Comparison of ENCODE assay signal across 9 cellular contexts in genomic region chr5:151075698-151076331, GRCh38. TPM values are rescaled to one million over a fixed set of nuclear protein-coding genes. Genes with fewer than 3 reads are reported as not detected.
DNase-seq lines count a peak whose midpoint lies in the region; ATAC-seq and TF ChIP-seq lines count a peak whose summit lies in the region.
"Had no signal": no experiment of that assay in that cellular context is flagged by ENCODE, and none has a peak within 500 bp of the region (broad histone marks: within the 10 kb centered on the region; RNA-seq: fewer than 3 reads in every experiment).

No MANE protein-coding gene starts in this region.

- TF ChIP-seq RAD21 in HCT116 (IDR thresholded peaks at IDR 0.05; ENCODE audit: low read depth): no peak

- 67 to 79% methylated on average over 4 to 5 of the region's 5 CpGs for whole genome bisulfite sequencing in testis, 2 donors

- H3K4me1 ChIP-seq in HCT116 (ENCODE audit: control insufficient read depth in 1 of 2, insufficient read depth in 2 of 2, low read length in 2 of 2) (peaks cover 30 to 64% of the 10 kb centered on the region in 2 experiments), adipocyte (ENCODE audit: control insufficient read depth, insufficient read depth, low read length) (peaks cover 33% of the 10 kb centered on the region), testis (peaks cover 5% of the 10 kb centered on the region)

- DNase-seq in AG08396 (ENCODE audit: low spot score) (peak; percentile 54), HCT116 (ENCODE audit: low read depth, low spot score) (no peak), adipocyte (ENCODE audit: low read depth) (peak; percentile 37), memory B cell (ENCODE audit: low spot score in 2 of 2) (no peak), ecto neural progenitor cell (ENCODE audit: low spot score) (no peak), testis (no peak)
- DNase-seq: NCI-H82 had no signal

- TF ChIP-seq CTCF in HCT116 (IDR thresholded peaks at IDR 0.05 in 2 of 3, conservative IDR thresholded peaks at IDR 0.05 in 1 of 3; ENCODE audit: borderline replicate concordance in 1 of 3, insufficient read depth in 1 of 3, low read depth in 2 of 3, low read length in 2 of 3) (no peak), testis (IDR thresholded peaks at IDR 0.05) (no peak)

- H3K4me2 ChIP-seq in HCT116 (ENCODE audit: low read length): peak overlapping the region; percentile 70

- no peak for TF ChIP-seq POLR2A in HCT116 (IDR thresholded peaks at IDR 0.05; ENCODE audit: borderline replicate concordance, extremely low read depth, insufficient read depth, insufficient read length)
- no peak for TF ChIP-seq POLR2A in testis (IDR thresholded peaks at IDR 0.05)

- ATAC-seq in HCT116 (peak; percentile 74), memory B cell (ENCODE audit: low read depth) (no peak), GM18520 (IDR thresholded peaks at IDR 0.05; ENCODE audit: unreplicated experiment) (no peak), GM19023 (IDR thresholded peaks at IDR 0.05; ENCODE audit: unreplicated experiment) (no peak)

- H3K27me3 ChIP-seq in HCT116 (ENCODE audit: insufficient read depth, low read length) (no peaks in the 10 kb centered on the region), adipocyte (replicated peaks; ENCODE audit: control insufficient read depth, insufficient read depth, low read length) (no peaks in the 10 kb centered on the region), testis (no peaks in the 10 kb centered on the region)

- H3K9ac ChIP-seq in HCT116 (ENCODE audit: low read length): peak overlapping the region; percentile 37
- H3K9ac ChIP-seq in adipocyte (ENCODE audit: low read length): no peak overlapping the region

- POLR2A ChIA-PET in HCT116 (lab: Charles Lee): interaction anchor here (1.1 kb wide), 1 partner anchor 27 kb away, joined by 3 read pairs; no protein-coding TSS in a partner anchor

- H3K4me3 ChIP-seq in HCT116 (replicated peaks in 1 of 2; ENCODE audit: low read depth in 1 of 2, low read length in 2 of 2) (peak overlapping the region in 1 of 2 experiments; percentile 19; a peak in 1 of 4 replicates), adipocyte (ENCODE audit: low read length) (no peak overlapping the region), testis (no peak overlapping the region)

- peak overlapping the region; percentile 66 for H3K4me3 Mint-ChIP-seq in memory B cell

- no peaks in the 10 kb centered on the region; the same call in 1 of the 2 replicates for H4K20me1 ChIP-seq in HCT116 (ENCODE audit: insufficient read depth)

- H3K36me3 ChIP-seq in HCT116 (ENCODE audit: control insufficient read depth in 1 of 2, insufficient read depth in 2 of 2, low read length in 2 of 2): no peaks in the 10 kb centered on the region
- H3K36me3 ChIP-seq in adipocyte (ENCODE audit: control insufficient read depth, insufficient read depth, low read length, severe bottlenecking): peaks cover 13% of the 10 kb centered on the region
- no peaks in the 10 kb centered on the region for H3K36me3 ChIP-seq in testis (ENCODE audit: low read depth, missing control alignments)

- no peaks in the 10 kb centered on the region for H3K9me3 Mint-ChIP-seq in memory B cell

- H3K9me2 ChIP-seq in HCT116 (ENCODE audit: insufficient read depth): no peaks in the 10 kb centered on the region

- RAD21 ChIA-PET in HCT116 (lab: Charles Lee; ENCODE audit: low non-redundant PET in 1 of 2, low total read pairs in 2 of 2, uncharacterized antibody in 2 of 2, unreplicated experiment in 2 of 2): no interaction called here

- no TSS peak for BruUV-seq in HCT116 (replicated peaks; lab: Mats Ljungman, UMichigan)

- peaks cover 57% of the 10 kb centered on the region for H3K4me1 Mint-ChIP-seq in memory B cell

- peak overlapping the region; percentile 33 for H3K27ac ChIP-seq in HCT116 (ENCODE audit: low read depth, low read length)
- H3K27ac ChIP-seq in testis: no peak overlapping the region

- peaks cover 27% of the 10 kb centered on the region for H3K36me3 Mint-ChIP-seq in memory B cell

- H3K27me3 Mint-ChIP-seq in memory B cell: no peaks in the 10 kb centered on the region

- intact Hi-C loops in HCT116 (cut with micrococcal nuclease): no loop called here
- intact Hi-C loops in testis (cut with DNase I; ENCODE audit: low total_unique reads): no loop called here

- peak overlapping the region; percentile 84 for H3K27ac Mint-ChIP-seq in memory B cell

- CTCF ChIA-PET in HCT116 (lab: Charles Lee): interaction anchor here (1.0 to 1.2 kb wide), 3 partner anchors 18 to 27 kb away, joined by 3 read pairs; no protein-coding TSS in a partner anchor

- no peaks in the 10 kb centered on the region for H3K9me3 ChIP-seq in HCT116 (ENCODE audit: control insufficient read depth in 1 of 2, insufficient read depth in 1 of 2, low read depth in 1 of 2, low read length in 2 of 2)
- no peaks in the 10 kb centered on the region for H3K9me3 ChIP-seq in adipocyte (ENCODE audit: control insufficient read depth, low read length)
- no peaks in the 10 kb centered on the region for H3K9me3 ChIP-seq in testis

- no peak overlapping the region for H2AFZ ChIP-seq in HCT116 (ENCODE audit: low read depth, low read length, poor library complexity, severe bottlenecking)

- peaks cover 48% of the 10 kb centered on the region for H3K79me2 ChIP-seq in HCT116 (ENCODE audit: insufficient read depth, low read length)

TF ChIP-seq in HCT116, 20 proteins besides CTCF, POLR2A, EP300 and RAD21:
- 0 out of 2 replicates have a peak, but pooled peaks have one; percentile 37 for TF ChIP-seq POLR2AphosphoS5 (IDR thresholded peaks at IDR 0.05; ENCODE audit: low read depth, low read length)
- peak; percentile 33 for TF ChIP-seq YY1 (IDR thresholded peaks at IDR 0.05; ENCODE audit: extremely low read depth, insufficient replicate concordance, low read depth, low read length)
- TF ChIP-seq SP1 (IDR thresholded peaks at IDR 0.05; ENCODE audit: low read depth): no peak

RNA-seq across cellular contexts. Expression of gene TNIP1, which starts 5.0 kb away (rescaled TPM):
- total RNA-seq in HCT116 (2021; ENCODE audit: unreplicated experiment) (46.0 TPM), testis (10 to 100 TPM; 48.4 to 58.3 TPM)
- polyA plus RNA-seq in HCT116 (2012): 58.7 and 63.9 TPM in 2 replicates
- 43.5 TPM for polyA plus RNA-seq in testis (ENCODE audit: insufficient read depth, low read depth, low replicate concordance)

RNA-seq across cellular contexts. Expression of gene GPX3, which starts 55.4 kb away (rescaled TPM):
- total RNA-seq in HCT116 (2021; ENCODE audit: unreplicated experiment): 0.96 TPM
- polyA plus RNA-seq in HCT116 (2012): 0.10 and 0.55 TPM in 2 replicates
- 100 to 1,000 TPM; 216 to 224 TPM for total RNA-seq in testis
- 119 TPM for polyA plus RNA-seq in testis (ENCODE audit: insufficient read depth, low read depth, low replicate concordance)

Comparison
In these comparisons a context has a peak if more than half of its experiments do, and no peak if none do; other contexts are left out.
1. DNase-seq: peak in AG08396 (single experiment) and adipocyte (single experiment); none in HCT116 (single experiment), memory B cell (0 of 2), ecto neural progenitor cell (single experiment) and testis (single experiment).
2. RNA of gene GPX3, which starts 55.4 kb away (total RNA-seq): 216 to 224 TPM in testis; 0.96 TPM in HCT116 (single experiment); every median in the first group is over 100 times any median in the second.